Comparison of ENCODE assay signal across 8 cellular contexts in the genomic region with DNA sequence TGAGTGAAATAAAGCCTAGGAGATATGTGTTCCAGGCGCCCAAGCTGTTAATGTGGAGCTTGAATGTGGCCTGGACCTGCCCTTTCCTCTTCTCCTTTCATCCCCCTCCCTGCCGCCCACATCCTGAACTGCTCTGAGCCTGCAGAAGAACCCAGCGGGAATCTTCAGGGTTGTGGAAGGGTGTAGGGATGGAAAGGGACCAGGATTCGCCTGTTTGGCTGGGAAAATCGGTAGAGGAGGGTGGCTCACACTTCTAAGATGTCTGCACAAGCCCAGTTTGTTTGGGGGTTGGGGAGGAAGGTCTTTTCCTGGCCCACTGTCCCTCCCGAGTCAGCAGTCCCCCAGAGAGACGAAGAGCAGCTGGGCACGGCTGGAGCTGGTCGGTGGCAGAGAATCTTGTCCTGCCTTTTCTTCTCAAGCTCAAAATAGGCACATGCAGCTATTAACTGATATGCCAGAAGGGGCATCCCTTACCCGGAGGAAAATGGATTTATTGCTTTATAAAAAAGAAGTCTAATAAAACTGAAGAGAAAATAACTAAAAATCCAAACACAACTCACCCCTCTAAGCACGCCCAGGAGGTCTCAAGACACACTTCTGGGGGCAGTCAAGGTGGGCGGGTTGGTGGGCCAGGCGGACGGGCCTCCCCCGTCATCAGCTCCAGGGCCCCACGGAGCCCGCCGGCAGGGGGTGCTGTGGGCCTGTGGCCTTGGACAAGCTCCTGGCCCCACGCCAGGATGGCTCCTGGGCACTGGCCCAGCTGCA.
A peak's percentile ranks its signal among the peaks of the same experiment; 100 is the strongest.
DNase-seq lines count a peak whose midpoint lies in the region; ATAC-seq lines count a peak whose summit lies in the region.

No MANE protein-coding gene starts in this region.

- no peak overlapping the region for H3K4me3 Mint-ChIP-seq in activated naive CD4-positive, alpha-beta T cell treated with anti-CD3 and anti-CD28 coated beads, Interleukin-2, amount 10 ng/mL, durations not matched to agents 7 days and 5 days

- peak; percentile 57 for DNase-seq in D341Med (ENCODE audit: low spot score)
- DNase-seq in HuH-7 (ENCODE audit: low spot score) = peak; percentile 91
- peak; percentile 79 for DNase-seq in SHP77 treated with DMSO at 0.1 percent for 48 hours (lab: John Stamatoyannopoulos, UW)
- peak; percentile 73 for DNase-seq in activated naive CD4-positive, alpha-beta T cell treated with anti-CD3 and anti-CD28 coated beads, Interleukin-2, amount 10 ng/mL, durations not matched to agents 7 days and 5 days
- DNase-seq in globus pallidus (ENCODE audit: low spot score) = peak; percentile 74
- peak; percentile 78 for DNase-seq in pons (ENCODE audit: low spot score)

- H3K4me1 Mint-ChIP-seq in activated naive CD4-positive, alpha-beta T cell treated with anti-CD3 and anti-CD28 coated beads, Interleukin-2, amount 10 ng/mL, durations not matched to agents 7 days and 5 days = peaks cover 17% of the 10 kb centered on the region

- CTCF ChIA-PET in activated naive CD4-positive, alpha-beta T cell treated with anti-CD3 and anti-CD28 coated beads, Interleukin-2, amount 10 ng/mL, durations not matched to agents 7 days and 5 days (lab: Charles Lee) = interaction anchor here (0.7 to 3.3 kb wide), 13 partner anchors 34 to 361 kb away, joined by 3 to 42 read pairs (median 3); a partner anchor contains a TSS

- H3K27ac Mint-ChIP-seq in activated naive CD4-positive, alpha-beta T cell treated with anti-CD3 and anti-CD28 coated beads, Interleukin-2, amount 10 ng/mL, durations not matched to agents 7 days and 5 days = no peak overlapping the region

- H3K9me3 Mint-ChIP-seq in activated naive CD4-positive, alpha-beta T cell treated with anti-CD3 and anti-CD28 coated beads, Interleukin-2, amount 10 ng/mL, durations not matched to agents 7 days and 5 days = no peaks in the 10 kb centered on the region

- ATAC-seq in GM19463 (IDR thresholded peaks at IDR 0.05; ENCODE audit: unreplicated experiment) = no peak
- no peak for ATAC-seq in HG03342 (IDR thresholded peaks at IDR 0.05; ENCODE audit: unreplicated experiment)

- no peaks in the 10 kb centered on the region for H3K36me3 Mint-ChIP-seq in activated naive CD4-positive, alpha-beta T cell treated with anti-CD3 and anti-CD28 coated beads, Interleukin-2, amount 10 ng/mL, durations not matched to agents 7 days and 5 days

- H3K27me3 Mint-ChIP-seq in activated naive CD4-positive, alpha-beta T cell treated with anti-CD3 and anti-CD28 coated beads, Interleukin-2, amount 10 ng/mL, durations not matched to agents 7 days and 5 days = peaks cover 24% of the 10 kb centered on the region
